27 cellular contexts compared by ENCODE assay signal in genomic region chr14:63594455-63595372, GRCh38. TPM values are rescaled to one million over a fixed set of nuclear protein-coding genes. Genes with fewer than 3 reads are reported as not detected.
"Had no signal": no experiment of that assay in that cellular context is flagged by ENCODE, and none has a peak within 500 bp of the region (broad histone marks: within the 10 kb centered on the region; RNA-seq: fewer than 3 reads in every experiment).

No MANE protein-coding gene starts in this region.

- H3K4me3 Mint-ChIP-seq: activated CD8-positive, alpha-beta T cell treated with anti-CD3 and anti-CD28 coated beads for 36 hours; activated naive CD4-positive, alpha-beta T cell treated with anti-CD3 and anti-CD28 coated beads, Interleukin-2, amount 50 U/mL, for 24 hours; activated T-cell treated with anti-CD3 and anti-CD28 coated beads, Interleukin-2, amount 50 U/mL, for 24 hours; activated T-helper 1 cell treated with anti-CD3 and anti-CD28 coated beads, Interleukin-12 subunit alpha, Interleukin-12 subunit beta, Interleukin-2, Interleukin-4 antibody, amounts not matched to agents 30 ng/mL and 10 ng/mL and 1 ng/mL, durations not matched to agents 14 hours and 24 hours and 36 hours; T-helper 1 cell treated with Interleukin-12 subunit alpha and Interleukin-12 subunit beta and Interleukin-4 antibody, amounts not matched to agents 30 μg/mL and 1 μg/mL, for 36 hours had no signal

- H3K27ac ChIP-seq: ascending aorta, body of pancreas, SJSA1 had no signal

- ATAC-seq: activated CD4-positive, CD25-positive, alpha-beta regulatory T cell treated with anti-CD3 and anti-CD28 coated beads, Interleukin-2, amount 50 U/mL, for 24 hours; activated CD8-positive, alpha-beta T cell treated with anti-CD3 and anti-CD28 coated beads for 36 hours; body of pancreas; SK-N-SH treated with all-trans-retinoic acid at 6 μM for 48 hours had no signal

- H3K27me3 Mint-ChIP-seq: activated CD8-positive, alpha-beta T cell treated with anti-CD3 and anti-CD28 coated beads for 36 hours; activated naive CD4-positive, alpha-beta T cell treated with anti-CD3 and anti-CD28 coated beads, Interleukin-2, amount 50 U/mL, for 24 hours; activated T-cell treated with anti-CD3 and anti-CD28 coated beads, Interleukin-2, amount 50 U/mL, for 24 hours had no signal

- DNase-seq: activated CD4-positive, alpha-beta T cell treated with anti-CD3 and anti-CD28 coated beads for 4 hours; activated CD8-positive, alpha-beta memory T cell treated with anti-CD3 and anti-CD28 coated beads, Interleukin-2, amount 50 U/mL, for 48 hours; activated CD8-positive, alpha-beta T cell treated with anti-CD3 and anti-CD28 coated beads for 36 hours; activated effector memory CD4-positive, alpha-beta T cell treated with Interleukin-2 at 50 U/mL for 16 hours; activated naive CD4-positive, alpha-beta T cell; activated T-cell treated with anti-CD3 and anti-CD28 coated beads, Interleukin-2, amount 50 U/mL, for 24 hours; body of pancreas; central memory CD4-positive, alpha-beta T cell; Kasumi-1; KBM-7; NCI-H146; NCI-H187 treated with DMSO at 0.1 percent for 48 hours; NCI-H2171; NCI-H2227 treated with DMSO at 0.1 percent for 48 hours; NCI-H446 treated with DMSO at 0.1 percent for 48 hours; NCI-H526; NCI-H82; Right ventricle myocardium superior; SW 1271 had no signal

- H3K9me3 Mint-ChIP-seq: activated naive CD4-positive, alpha-beta T cell treated with anti-CD3 and anti-CD28 coated beads, Interleukin-2, amount 50 U/mL, for 24 hours had no signal

- H3K27ac Mint-ChIP-seq: activated CD8-positive, alpha-beta T cell treated with anti-CD3 and anti-CD28 coated beads for 36 hours; activated naive CD4-positive, alpha-beta T cell treated with anti-CD3 and anti-CD28 coated beads, Interleukin-2, amount 50 U/mL, for 24 hours; activated T-cell treated with anti-CD3 and anti-CD28 coated beads, Interleukin-2, amount 50 U/mL, for 24 hours; activated T-helper 1 cell treated with anti-CD3 and anti-CD28 coated beads, Interleukin-12 subunit alpha, Interleukin-12 subunit beta, Interleukin-2, Interleukin-4 antibody, amounts not matched to agents 30 ng/mL and 10 ng/mL and 1 ng/mL, durations not matched to agents 14 hours and 24 hours and 36 hours; T-helper 1 cell treated with Interleukin-12 subunit alpha and Interleukin-12 subunit beta and Interleukin-4 antibody, amounts not matched to agents 30 μg/mL and 1 μg/mL, for 36 hours had no signal

- H3K27me3 ChIP-seq: ascending aorta, body of pancreas, SJSA1 had no signal

- H3K4me3 ChIP-seq: ascending aorta, body of pancreas, SJSA1 had no signal

- H3K4me1 ChIP-seq: ascending aorta, body of pancreas, SJSA1 had no signal

- H3K9me3 ChIP-seq: SJSA1 had no signal

- FAIRE-seq: bronchial epithelial cell had no signal

RNA-seq across cellular contexts. Expression of gene WDR89, which starts 47.0 kb away (rescaled TPM):
- total RNA-seq: ascending aorta had no signal
